ENCODE assay signal across 16 cellular contexts in the genomic region with DNA sequence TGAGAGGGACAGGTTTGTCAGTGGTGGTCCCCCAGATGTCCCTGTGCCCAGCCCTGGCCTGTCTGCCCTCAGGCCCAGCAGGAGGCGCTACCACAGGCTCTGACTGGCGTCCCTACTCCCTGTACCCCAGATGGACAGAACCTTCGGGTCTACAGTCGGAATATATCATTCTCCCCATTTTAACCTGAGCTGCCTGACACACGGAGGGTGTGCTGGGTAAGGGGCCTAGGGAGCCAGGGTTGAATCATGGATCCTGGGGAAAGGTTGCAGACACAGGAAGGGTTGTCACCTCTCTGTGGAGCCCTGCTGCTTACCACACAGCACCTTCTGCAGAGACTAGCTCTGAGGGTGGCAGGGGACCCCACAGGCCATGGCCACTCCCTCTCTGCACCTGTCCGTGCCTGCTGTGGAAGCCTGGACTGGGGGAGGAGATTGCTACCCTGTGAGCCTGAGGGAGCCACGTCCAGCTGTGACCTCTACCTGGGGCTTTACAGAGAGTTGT.
DNase-seq lines count a peak whose midpoint lies in the region; ATAC-seq and TF ChIP-seq lines count a peak whose summit lies in the region.
"Had no signal": no experiment of that assay in that cellular context is flagged by ENCODE, and none has a peak within 500 bp of the region (broad histone marks: within the 10 kb centered on the region; RNA-seq: fewer than 3 reads in every experiment).

No MANE protein-coding gene starts in this region.

- H4K20me1 ChIP-seq in GM23338 (replicated peaks; ENCODE audit: insufficient read depth): 0 out of 2 replicates have a peak, but pooled peaks cover 3% of the 10 kb centered on the region
- H4K20me1 ChIP-seq in MM.1S (ENCODE audit: insufficient read depth, low read length): no peaks in the 10 kb centered on the region

- no peaks in the 10 kb centered on the region for H3K27me3 ChIP-seq in GM23338 (ENCODE audit: insufficient read depth)
- H3K27me3 ChIP-seq in MM.1S (replicated peaks; ENCODE audit: insufficient read depth, low read length): no peaks in the 10 kb centered on the region
- H3K27me3 ChIP-seq: MG63, upper lobe of right lung had no signal

- no peaks in the 10 kb centered on the region for H3K9me2 ChIP-seq in GM23338 (ENCODE audit: insufficient read depth)
- H3K9me2 ChIP-seq in MM.1S (replicated peaks; ENCODE audit: insufficient read depth, low read length): no peaks in the 10 kb centered on the region

- TF ChIP-seq CTCF in GM23338 (conservative IDR thresholded peaks at IDR 0.05; ENCODE audit: low read depth in 2 of 2) (peak; percentile 46 to 59), progenitor cell of endocrine pancreas (IDR thresholded peaks at IDR 0.05; ENCODE audit: unreplicated experiment) (peak; percentile 10), MM.1S (IDR thresholded peaks at IDR 0.05; ENCODE audit: low read length) (no peak)

- H3K4me3 ChIP-seq in GM23338: no peak overlapping the region
- no peak overlapping the region for H3K4me3 ChIP-seq in MM.1S (ENCODE audit: low read length)
- H3K4me3 ChIP-seq: MG63, upper lobe of right lung had no signal

- H3K27me3 Mint-ChIP-seq in GM23338 (ENCODE audit: insufficient read depth, low read depth, poor library complexity): peaks cover 17% of the 10 kb centered on the region
- H3K27me3 Mint-ChIP-seq in activated T-helper 1 cell treated with anti-CD3 and anti-CD28 coated beads, Interleukin-12 subunit alpha, Interleukin-12 subunit beta, Interleukin-2, Interleukin-4 antibody, amounts not matched to agents 30 ng/mL and 10 ng/mL and 1 ng/mL, durations not matched to agents 14 hours and 24 hours and 36 hours (ENCODE audit: insufficient read depth): no peaks in the 10 kb centered on the region
- H3K27me3 Mint-ChIP-seq in progenitor cell of endocrine pancreas: no peaks in the 10 kb centered on the region
- H3K27me3 Mint-ChIP-seq: activated naive CD8-positive, alpha-beta T cell treated with anti-CD3 and anti-CD28 coated beads, Interleukin-2, amount 10 ng/mL, durations not matched to agents 7 days and 5 days had no signal

- H3K27ac ChIP-seq in GM23338 (ENCODE audit: low read depth): no peak overlapping the region
- H3K27ac ChIP-seq in MM.1S (ENCODE audit: low read length): no peak overlapping the region
- H3K27ac ChIP-seq: upper lobe of right lung had no signal

- H3K36me3 Mint-ChIP-seq in GM23338 (ENCODE audit: low read depth): peaks cover 50% of the 10 kb centered on the region
- peaks cover 53% of the 10 kb centered on the region for H3K36me3 Mint-ChIP-seq in activated T-helper 1 cell treated with anti-CD3 and anti-CD28 coated beads, Interleukin-12 subunit alpha, Interleukin-12 subunit beta, Interleukin-2, Interleukin-4 antibody, amounts not matched to agents 30 ng/mL and 10 ng/mL and 1 ng/mL, durations not matched to agents 14 hours and 24 hours and 36 hours (ENCODE audit: low read depth)
- peaks cover 10% of the 10 kb centered on the region for H3K36me3 Mint-ChIP-seq in progenitor cell of endocrine pancreas (ENCODE audit: insufficient read depth)

- intact Hi-C loops in activated T-helper 1 cell treated with anti-CD3 and anti-CD28 coated beads, Interleukin-12 subunit alpha, Interleukin-12 subunit beta, Interleukin-2, Interleukin-4 antibody, amounts not matched to agents 30 ng/mL and 10 ng/mL and 1 ng/mL, durations not matched to agents 14 hours and 24 hours and 36 hours (cut with micrococcal nuclease): no loop called here

- no peaks in the 10 kb centered on the region; the same call in 1 of the 2 replicates for H3K36me3 ChIP-seq in GM23338 (ENCODE audit: insufficient read depth)
- H3K36me3 ChIP-seq in MM.1S (replicated peaks; ENCODE audit: insufficient read depth, low read length): no peaks in the 10 kb centered on the region

- ATAC-seq in GM23338 (peak; percentile 3; the same call in 1 of the 3 replicates), HG02610 (IDR thresholded peaks at IDR 0.05; ENCODE audit: unreplicated experiment) (no peak)
- ATAC-seq: upper lobe of right lung had no signal

- H3K9me3 ChIP-seq in MM.1S (replicated peaks; ENCODE audit: insufficient read depth, low read length): no peaks in the 10 kb centered on the region
- H3K9me3 ChIP-seq: MG63, upper lobe of right lung had no signal

- H3K27ac Mint-ChIP-seq in GM23338 (no peak overlapping the region), progenitor cell of endocrine pancreas (no peak overlapping the region)
- H3K27ac Mint-ChIP-seq in activated T-helper 1 cell treated with anti-CD3 and anti-CD28 coated beads, Interleukin-12 subunit alpha, Interleukin-12 subunit beta, Interleukin-2, Interleukin-4 antibody, amounts not matched to agents 30 ng/mL and 10 ng/mL and 1 ng/mL, durations not matched to agents 14 hours and 24 hours and 36 hours: peak overlapping the region; percentile 21

- no peaks in the 10 kb centered on the region; the same call in 2 of the 3 replicates for H3K9me3 Mint-ChIP-seq in GM23338
- peaks cover 7% of the 10 kb centered on the region for H3K9me3 Mint-ChIP-seq in activated T-helper 1 cell treated with anti-CD3 and anti-CD28 coated beads, Interleukin-12 subunit alpha, Interleukin-12 subunit beta, Interleukin-2, Interleukin-4 antibody, amounts not matched to agents 30 ng/mL and 10 ng/mL and 1 ng/mL, durations not matched to agents 14 hours and 24 hours and 36 hours
- no peaks in the 10 kb centered on the region for H3K9me3 Mint-ChIP-seq in progenitor cell of endocrine pancreas (ENCODE audit: low read depth)

- H3K4me1 Mint-ChIP-seq in GM23338 (peaks cover 26% of the 10 kb centered on the region), progenitor cell of endocrine pancreas (ENCODE audit: low read depth) (peaks cover 28% of the 10 kb centered on the region)
- H3K4me1 Mint-ChIP-seq in activated T-helper 1 cell treated with anti-CD3 and anti-CD28 coated beads, Interleukin-12 subunit alpha, Interleukin-12 subunit beta, Interleukin-2, Interleukin-4 antibody, amounts not matched to agents 30 ng/mL and 10 ng/mL and 1 ng/mL, durations not matched to agents 14 hours and 24 hours and 36 hours (ENCODE audit: low read depth): peaks cover 33% of the 10 kb centered on the region

- H3K9ac ChIP-seq in MM.1S (ENCODE audit: low read length): no peak overlapping the region

- peaks cover 21% of the 10 kb centered on the region for H3K4me1 ChIP-seq in GM23338 (ENCODE audit: insufficient read depth)
- H3K4me1 ChIP-seq in MM.1S (ENCODE audit: low read length): no peaks in the 10 kb centered on the region

- peak; percentile 38 for DNase-seq in activated T-cell treated with anti-CD3 and anti-CD28 coated beads, Interleukin-2, amount 50 U/mL, for 1 hour
- DNase-seq in activated T-cell treated with anti-CD3 and anti-CD28 coated beads for 4 hours (no peak), GM23338 (ENCODE audit: low spot score) (peak; percentile 24), progenitor cell of endocrine pancreas (ENCODE audit: low spot score, unreplicated experiment) (no peak), DMS153 (lab: John Stamatoyannopoulos, UW) (no peak), MM.1S (no peak)
- no peak for DNase-seq in activated T-helper 1 cell treated with anti-CD3 and anti-CD28 coated beads, Interleukin-12 subunit alpha, Interleukin-12 subunit beta, Interleukin-2, Interleukin-4 antibody, amounts not matched to agents 30 ng/mL and 10 ng/mL and 1 ng/mL, durations not matched to agents 14 hours and 24 hours and 36 hours (ENCODE audit: low spot score)
- DNase-seq: activated naive CD8-positive, alpha-beta T cell treated with anti-CD3 and anti-CD28 coated beads, Interleukin-2, amount 10 ng/mL, durations not matched to agents 7 days and 5 days; COR-L47; GOT3; MG63; NCI-H2029; NCI-H526 treated with DMSO at 0.1 percent for 48 hours; stimulated activated naive CD4-positive, alpha-beta T cell treated with Interleukin-2 at 50 U/mL for 16 hours; upper lobe of right lung had no signal

- H2AFZ ChIP-seq in GM23338: no peak overlapping the region
- no peak overlapping the region for H2AFZ ChIP-seq in MM.1S (ENCODE audit: low read length)

- H3K79me2 ChIP-seq in GM23338 (replicated peaks; ENCODE audit: insufficient read depth) (peaks cover 26% of the 10 kb centered on the region), MM.1S (ENCODE audit: low read length) (peaks cover 3% of the 10 kb centered on the region; the same call in 1 of the 2 replicates)

- H3K4me3 Mint-ChIP-seq in GM23338: no peak overlapping the region
- H3K4me3 Mint-ChIP-seq in activated T-helper 1 cell treated with anti-CD3 and anti-CD28 coated beads, Interleukin-12 subunit alpha, Interleukin-12 subunit beta, Interleukin-2, Interleukin-4 antibody, amounts not matched to agents 30 ng/mL and 10 ng/mL and 1 ng/mL, durations not matched to agents 14 hours and 24 hours and 36 hours: peak overlapping the region; percentile 99
- H3K4me3 Mint-ChIP-seq in progenitor cell of endocrine pancreas (ENCODE audit: low read depth): no peak overlapping the region
- H3K4me3 Mint-ChIP-seq: activated naive CD8-positive, alpha-beta T cell treated with anti-CD3 and anti-CD28 coated beads, Interleukin-2, amount 10 ng/mL, durations not matched to agents 7 days and 5 days had no signal

- H3F3A ChIP-seq in GM23338 (replicated peaks; ENCODE audit: low read depth) (no peaks in the 10 kb centered on the region), MM.1S (ENCODE audit: insufficient read depth, low read length) (no peaks in the 10 kb centered on the region)

- no peak overlapping the region for H3K4me2 ChIP-seq in GM23338
- H3K4me2 ChIP-seq in MM.1S (ENCODE audit: low read depth, low read length): no peak overlapping the region

Comparison
In these comparisons a context has a peak if more than half of its experiments do, and no peak if none do; other contexts are left out.
1. DNase-seq: peak in activated T-cell treated with anti-CD3 and anti-CD28 coated beads, Interleukin-2, amount 50 U/mL, for 1 hour (single experiment) and GM23338 (single experiment); none in activated T-cell treated with anti-CD3 and anti-CD28 coated beads for 4 hours (single experiment), activated T-helper 1 cell treated with anti-CD3 and anti-CD28 coated beads, Interleukin-12 subunit alpha, Interleukin-12 subunit beta, Interleukin-2, Interleukin-4 antibody, amounts not matched to agents 30 ng/mL and 10 ng/mL and 1 ng/mL, durations not matched to agents 14 hours and 24 hours and 36 hours (single experiment), progenitor cell of endocrine pancreas (single experiment), DMS153 (single experiment) and MM.1S (single experiment).